Comparison of ENCODE assay signal across 11 cellular contexts in the genomic region with DNA sequence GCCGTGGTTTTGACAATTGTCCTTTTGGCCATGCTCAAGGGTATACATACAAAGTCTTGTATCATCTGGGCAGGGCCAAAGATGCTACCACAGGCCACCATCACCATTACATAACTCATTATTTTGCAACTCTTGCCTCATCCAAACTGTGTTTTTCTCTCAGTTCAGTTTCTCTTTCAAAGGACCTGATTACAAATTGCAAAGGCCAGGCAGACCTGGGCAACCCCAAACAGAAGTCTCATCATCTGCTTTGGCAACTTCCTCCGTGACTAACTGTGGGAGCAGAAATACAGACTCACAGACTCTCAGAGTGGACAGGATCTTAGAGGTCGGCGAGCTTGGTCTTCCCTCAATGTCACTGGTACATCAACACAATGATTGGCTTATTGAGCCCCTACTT.
DNase-seq lines count a peak whose midpoint lies in the region; ATAC-seq and TF ChIP-seq lines count a peak whose summit lies in the region.
"Had no signal": no experiment of that assay in that cellular context is flagged by ENCODE, and none has a peak within 500 bp of the region (broad histone marks: within the 10 kb centered on the region; RNA-seq: fewer than 3 reads in every experiment).

No MANE protein-coding gene starts in this region.

- DNase-seq in activated CD4-positive, alpha-beta T cell treated with anti-CD3 and anti-CD28 coated beads for 36 hours: no peak
- no peak for DNase-seq in activated CD4-positive, alpha-beta T cell treated with anti-CD3 and anti-CD28 coated beads, Interleukin-2, amount 50 U/mL, for 48 hours
- peak; percentile 94 for DNase-seq in SIG-M5 treated with dmso at 0.1 percent for 504 hours (lab: John Stamatoyannopoulos, UW; ENCODE audit: unreplicated experiment)
- peak; percentile 55 for DNase-seq in fibroblast of villous mesenchyme (ENCODE audit: low read depth)
- peak; percentile 57 for DNase-seq in renal cortical epithelial cell (ENCODE audit: low read depth)
- no peak for DNase-seq in retina
- no peak for DNase-seq in progenitor cell of endocrine pancreas (ENCODE audit: low spot score, unreplicated experiment)
- DNase-seq: activated CD4-positive, alpha-beta T cell treated with anti-CD3 and anti-CD28 coated beads, Interleukin-2, amount 50 U/mL, for 4 hours had no signal

- POLR2A ChIA-PET in activated CD4-positive, alpha-beta T cell treated with anti-CD3 and anti-CD28 coated beads for 36 hours (lab: Charles Lee): no interaction called here

- H3K27me3 Mint-ChIP-seq in activated CD4-positive, alpha-beta T cell treated with anti-CD3 and anti-CD28 coated beads for 36 hours: no peaks in the 10 kb centered on the region
- H3K27me3 Mint-ChIP-seq in progenitor cell of endocrine pancreas: peaks cover 4% of the 10 kb centered on the region

- intact Hi-C loops in activated CD4-positive, alpha-beta T cell treated with anti-CD3 and anti-CD28 coated beads for 36 hours (cut with DNase I, micrococcal nuclease): no loop called here

- no peak overlapping the region for H3K4me3 ChIP-seq in fibroblast of villous mesenchyme (ENCODE audit: low read depth, low read length)
- H3K4me3 ChIP-seq: ascending aorta, SK-N-MC had no signal

- TF ChIP-seq CTCF in fibroblast of villous mesenchyme (IDR thresholded peaks at IDR 0.05; ENCODE audit: insufficient read depth, low read depth, low read length): no peak
- TF ChIP-seq CTCF in progenitor cell of endocrine pancreas (IDR thresholded peaks at IDR 0.05; ENCODE audit: unreplicated experiment): no peak

- no peak for ATAC-seq in activated CD4-positive, alpha-beta T cell treated with anti-CD3 and anti-CD28 coated beads for 36 hours
- no peak for ATAC-seq in HG03521 (IDR thresholded peaks at IDR 0.05; ENCODE audit: unreplicated experiment)

- peaks cover 52% of the 10 kb centered on the region for H3K36me3 Mint-ChIP-seq in activated CD4-positive, alpha-beta T cell treated with anti-CD3 and anti-CD28 coated beads for 36 hours (ENCODE audit: low read depth)
- H3K36me3 Mint-ChIP-seq in progenitor cell of endocrine pancreas (ENCODE audit: insufficient read depth): no peaks in the 10 kb centered on the region

- no peaks in the 10 kb centered on the region for H3K9me3 Mint-ChIP-seq in activated CD4-positive, alpha-beta T cell treated with anti-CD3 and anti-CD28 coated beads for 36 hours (ENCODE audit: low read depth)
- no peaks in the 10 kb centered on the region for H3K9me3 Mint-ChIP-seq in progenitor cell of endocrine pancreas (ENCODE audit: low read depth)

- peak overlapping the region; percentile 34 for H3K27ac Mint-ChIP-seq in activated CD4-positive, alpha-beta T cell treated with anti-CD3 and anti-CD28 coated beads for 36 hours
- no peak overlapping the region for H3K27ac Mint-ChIP-seq in progenitor cell of endocrine pancreas

- no peak overlapping the region for H3K4me3 Mint-ChIP-seq in activated CD4-positive, alpha-beta T cell treated with anti-CD3 and anti-CD28 coated beads for 36 hours
- H3K4me3 Mint-ChIP-seq in progenitor cell of endocrine pancreas (ENCODE audit: low read depth): no peak overlapping the region

- CTCF ChIA-PET in activated CD4-positive, alpha-beta T cell treated with anti-CD3 and anti-CD28 coated beads for 36 hours (lab: Charles Lee): interaction anchor here (0.7 to 1.2 kb wide), 2 partner anchors 18 to 67 kb away, joined by 3 read pairs; no protein-coding TSS in a partner anchor

- H3K4me1 Mint-ChIP-seq in activated CD4-positive, alpha-beta T cell treated with anti-CD3 and anti-CD28 coated beads for 36 hours: peaks cover 85% of the 10 kb centered on the region
- H3K4me1 Mint-ChIP-seq in progenitor cell of endocrine pancreas (ENCODE audit: low read depth): peaks cover 5% of the 10 kb centered on the region

Comparison
In these comparisons a context has a peak if more than half of its experiments do, and no peak if none do; other contexts are left out.
1. DNase-seq: peak in SIG-M5 treated with dmso at 0.1 percent for 504 hours (single experiment), fibroblast of villous mesenchyme (single experiment) and renal cortical epithelial cell (single experiment); none in activated CD4-positive, alpha-beta T cell treated with anti-CD3 and anti-CD28 coated beads for 36 hours (single experiment), activated CD4-positive, alpha-beta T cell treated with anti-CD3 and anti-CD28 coated beads, Interleukin-2, amount 50 U/mL, for 48 hours (0 of 2), retina (single experiment) and progenitor cell of endocrine pancreas (single experiment).